8 cellular contexts compared by ENCODE assay signal in genomic region chr6:89792881-89793280, GRCh38. TPM values are rescaled to one million over a fixed set of nuclear protein-coding genes. Genes with fewer than 3 reads are reported as not detected.
A peak's percentile ranks its signal among the peaks of the same experiment; 100 is the strongest.
DNase-seq lines count a peak whose midpoint lies in the region; ATAC-seq and TF ChIP-seq lines count a peak whose summit lies in the region.

No MANE protein-coding gene starts in this region.

- WGBS in SK-N-SH (ENCODE audit: low lambda C conversion rate) = 61% methylated on average over 2 of the region's 2 CpGs

- H3K27me3 ChIP-seq in SK-N-SH (ENCODE audit: insufficient read depth) = no peaks in the 10 kb centered on the region

- H3K9me3 ChIP-seq in SK-N-SH = no peaks in the 10 kb centered on the region

- peaks cover 27 to 37% of the 10 kb centered on the region in 2 experiments for H3K36me3 ChIP-seq in SK-N-SH (replicated peaks in 1 of 2; ENCODE audit: control insufficient read depth in 1 of 2, insufficient read depth in 2 of 2, low read length in 1 of 2)

- CTCF ChIA-PET in SK-N-SH (lab: Yijun Ruan, JAX) = interaction anchor here (0.6 to 2.3 kb wide), 18 partner anchors 9 to 709 kb away, joined by 3 to 13 read pairs (median 4); partner anchors contain the start of genes ANKRD6, LYRM2 and MDN1

- no peaks in the 10 kb centered on the region; a peak in 1 of 4 replicates for H3K4me1 ChIP-seq in SK-N-SH (ENCODE audit: control insufficient read depth in 1 of 2, insufficient read depth in 2 of 2, low read depth in 1 of 2, low read length in 1 of 2)

- H3K9ac ChIP-seq in SK-N-SH = no peak overlapping the region

- H3F3A ChIP-seq in SK-N-SH (replicated peaks; ENCODE audit: insufficient read depth) = no peaks in the 10 kb centered on the region

- intact Hi-C loops in posterior vena cava (cut with DNase I) = no loop called here

- TF ChIP-seq RAD21 in SK-N-SH (IDR thresholded peaks at IDR 0.05; ENCODE audit: low read length) = peak; percentile 51

- peak; percentile 85 for ATAC-seq in GM19351 (IDR thresholded peaks at IDR 0.05; ENCODE audit: unreplicated experiment)

- TF ChIP-seq CTCF in SK-N-SH (IDR thresholded peaks at IDR 0.05) = peak; percentile 56
- peak; percentile 29 for TF ChIP-seq CTCF in fibroblast of the aortic adventitia (IDR thresholded peaks at IDR 0.05; ENCODE audit: insufficient read depth, low read length)

- no peak overlapping the region for H3K4me2 ChIP-seq in SK-N-SH

- TF ChIP-seq EP300 in SK-N-SH (IDR thresholded peaks at IDR 0.05; ENCODE audit: borderline replicate concordance in 1 of 2, low read depth in 1 of 2, low read length in 1 of 2) = no peak

- no peak overlapping the region for H2AFZ ChIP-seq in SK-N-SH (ENCODE audit: low read depth)

- no peaks in the 10 kb centered on the region for H3K79me2 ChIP-seq in SK-N-SH (ENCODE audit: insufficient read depth)

- H4K20me1 ChIP-seq in SK-N-SH (ENCODE audit: insufficient read depth) = no peaks in the 10 kb centered on the region

- POLR2A ChIA-PET in SK-N-SH (lab: Yijun Ruan, JAX) = no interaction called here

- H3K4me3 ChIP-seq in SK-N-SH (ENCODE audit: low read depth in 2 of 2, low read length in 1 of 2) (no peak overlapping the region), fibroblast of the aortic adventitia (ENCODE audit: low read depth, low read length) (no peak overlapping the region)

- peak; percentile 18 for DNase-seq in NCI-H146 (lab: John Stamatoyannopoulos, UW)
- no peak for DNase-seq in NCI-H146 treated with DMSO at 0.1 percent for 48 hours (lab: John Stamatoyannopoulos, UW; ENCODE audit: unreplicated experiment)
- DNase-seq in HK-2 (ENCODE audit: unreplicated experiment) = peak; percentile 10
- peak; percentile 47 for DNase-seq in SK-N-SH
- DNase-seq in fibroblast of the aortic adventitia (ENCODE audit: low read depth) = no peak
- peak; percentile 42 for DNase-seq in renal cortical epithelial cell (ENCODE audit: low read depth)
- DNase-seq in posterior vena cava (ENCODE audit: low spot score) = no peak

- no peaks in the 10 kb centered on the region for H3K9me2 ChIP-seq in SK-N-SH

- no peak overlapping the region for H3K27ac ChIP-seq in SK-N-SH (ENCODE audit: low read depth in 2 of 2, low read length in 1 of 2)

TF ChIP-seq in SK-N-SH, 30 proteins besides CTCF, POLR2A, EP300 and RAD21:
- no peak for TF ChIP-seq RFX5 (IDR thresholded peaks at IDR 0.05; ENCODE audit: low read length)

RNA-seq across cellular contexts. Expression of gene MDN1, which starts 26.7 kb away (rescaled TPM):
- 8.5 and 8.9 TPM in 2 replicates for polyA plus RNA-seq in SK-N-SH (2012; rRNA removed)
- polyA plus RNA-seq in SK-N-SH (2012; cell fraction: cytosol; rRNA removed) = 8.1 and 10.7 TPM in 2 replicates
- polyA plus RNA-seq in SK-N-SH (2012; cell fraction: nucleus; rRNA removed) = 31.1 and 33.6 TPM in 2 replicates
- total RNA-seq in fibroblast of the aortic adventitia (ENCODE audit: low replicate concordance) (27.8 and 29.0 TPM in 2 replicates), renal cortical epithelial cell (12.7 and 36.6 TPM in 2 replicates), posterior vena cava (10 to 100 TPM; 27.3 to 30.0 TPM)

RNA-seq across cellular contexts. Expression of gene CASP8AP2, which starts 36.8 kb away (rescaled TPM):
- polyA plus RNA-seq in SK-N-SH (2012; rRNA removed) = 2.8 and 3.2 TPM in 2 replicates
- 3.6 and 4.0 TPM in 2 replicates for polyA plus RNA-seq in SK-N-SH (2012; cell fraction: cytosol; rRNA removed)
- polyA plus RNA-seq in SK-N-SH (2012; cell fraction: nucleus; rRNA removed) = 3.3 and 6.8 TPM in 2 replicates
- total RNA-seq in fibroblast of the aortic adventitia (ENCODE audit: low replicate concordance) = 15.0 and 27.6 TPM in 2 replicates
- 11.8 and 14.3 TPM in 2 replicates for total RNA-seq in renal cortical epithelial cell
- total RNA-seq in posterior vena cava = 10 to 100 TPM; 18.2 to 18.8 TPM

Comparison
In these comparisons a context has a peak if more than half of its experiments do, and no peak if none do; other contexts are left out.
1. DNase-seq: peak in NCI-H146 (single experiment), HK-2 (single experiment), SK-N-SH (single experiment) and renal cortical epithelial cell (single experiment); none in NCI-H146 treated with DMSO at 0.1 percent for 48 hours (single experiment), fibroblast of the aortic adventitia (single experiment) and posterior vena cava (single experiment).